Comparison of ENCODE assay signal across 30 cellular contexts in genomic region chr1:186337554-186337953, GRCh38. TPM values are rescaled to one million over a fixed set of nuclear protein-coding genes. Genes with fewer than 3 reads are reported as not detected.
"Had no signal": no experiment of that assay in that cellular context is flagged by ENCODE, and none has a peak within 500 bp of the region (broad histone marks: within the 10 kb centered on the region; RNA-seq: fewer than 3 reads in every experiment).

No MANE protein-coding gene starts in this region.

- ATAC-seq: esophagus mucosa; gastroesophageal sphincter; heart right ventricle; left lobe of liver; mucosa of descending colon; stimulated activated memory B cell treated with anti-CD40 and anti-IgM and Interleukin-4, amounts not matched to agents 10 μg/mL and 1 μg/mL and 100 μg/mL, for 72 hours; stimulated activated naive CD8-positive, alpha-beta T cell treated with anti-CD3 and anti-CD28 coated beads, Interleukin-15, Interleukin-2, amounts not matched to agents 100 U/mL and 50 U/mL, for 24 hours had no signal

- H3K27me3 Mint-ChIP-seq: naive B cell; stimulated activated memory B cell treated with anti-CD40 and anti-IgM and Interleukin-4, amounts not matched to agents 10 μg/mL and 1 μg/mL and 100 μg/mL, for 72 hours; type B pancreatic cell had no signal

- H3K4me1 Mint-ChIP-seq: mesothelial cell of epicardium; naive B cell; nephron; neural progenitor cell; stimulated activated memory B cell treated with anti-CD40 and anti-IgM and Interleukin-4, amounts not matched to agents 10 μg/mL and 1 μg/mL and 100 μg/mL, for 72 hours had no signal

- DNase-seq: dorsolateral prefrontal cortex; effector CD4-positive, alpha-beta T cell; foreskin fibroblast; glutamatergic neuron; heart right ventricle; hippocampal formation; islet precursor cell; mesenchymal stem cell; mucosa of descending colon; naive B cell; sigmoid colon; spleen; stimulated activated CD4-positive, alpha-beta T cell treated with anti-CD3 and anti-CD28 coated beads, Interleukin-4, amount 100 ng/mL, for 4 hours; stimulated activated naive CD8-positive, alpha-beta T cell treated with anti-CD3 and anti-CD28 coated beads, Interleukin-15, Interleukin-2, amounts not matched to agents 100 U/mL and 50 U/mL, for 24 hours; substantia nigra; testis; tibial artery had no signal

- H3K4me1 ChIP-seq: gastroesophageal sphincter, heart right ventricle, neural progenitor cell, prostate gland, right atrium auricular region, sigmoid colon, spleen, testis, tibial artery had no signal

- H3K4me3 ChIP-seq: dorsolateral prefrontal cortex, gastroesophageal sphincter, heart right ventricle, mucosa of descending colon, neural progenitor cell, prostate gland, right atrium auricular region, sigmoid colon, spleen, testis, tibial artery had no signal

- H3K27ac ChIP-seq: dorsolateral prefrontal cortex, epithelial cell of prostate, gastroesophageal sphincter, heart right ventricle, neural progenitor cell, prostate gland, right atrium auricular region, sigmoid colon, spleen, testis, tibial artery had no signal

- H3K27ac Mint-ChIP-seq: mesothelial cell of epicardium; naive B cell; nephron; neural progenitor cell; stimulated activated memory B cell treated with anti-CD40 and anti-IgM and Interleukin-4, amounts not matched to agents 10 μg/mL and 1 μg/mL and 100 μg/mL, for 72 hours; type B pancreatic cell had no signal

- H3K9me3 ChIP-seq: gastroesophageal sphincter, heart right ventricle, mucosa of descending colon, prostate gland, right atrium auricular region, sigmoid colon, spleen, testis, tibial artery had no signal

- H3K4me3 Mint-ChIP-seq: mesothelial cell of epicardium; naive B cell; nephron; neural progenitor cell; stimulated activated memory B cell treated with anti-CD40 and anti-IgM and Interleukin-4, amounts not matched to agents 10 μg/mL and 1 μg/mL and 100 μg/mL, for 72 hours; type B pancreatic cell had no signal

- H3K27me3 ChIP-seq: dorsolateral prefrontal cortex, gastroesophageal sphincter, heart right ventricle, neural progenitor cell, right atrium auricular region, sigmoid colon, spleen, testis, tibial artery had no signal

RNA-seq across cellular contexts. Expression of gene PRG4, which starts 41.5 kb away (rescaled TPM):
- total RNA-seq: esophagus mucosa, lung microvascular endothelial cell, skeletal muscle tissue had no signal
